Comparison of ENCODE assay signal across 8 cellular contexts in genomic region chr2:20224191-20224715, GRCh38. TPM values are rescaled to one million over a fixed set of nuclear protein-coding genes. Genes with fewer than 3 reads are reported as not detected.
DNase-seq lines count a peak whose midpoint lies in the region; ATAC-seq and TF ChIP-seq lines count a peak whose summit lies in the region.

No MANE protein-coding gene starts in this region.

- H3K9me3 Mint-ChIP-seq in activated naive CD4-positive, alpha-beta T cell treated with anti-CD3 and anti-CD28 coated beads for 36 hours: no peaks in the 10 kb centered on the region

- H3K36me3 ChIP-seq in liver (ENCODE audit: control insufficient read depth in 4 of 4, insufficient read depth in 3 of 4, low read depth in 1 of 4, low read length in 3 of 4) (no peaks in the 10 kb centered on the region), aorta (ENCODE audit: control insufficient read depth in 1 of 2, insufficient read depth in 2 of 2, low read length in 1 of 2) (no peaks in the 10 kb centered on the region)

- H3K4me1 ChIP-seq in liver (ENCODE audit: control insufficient read depth in 4 of 4, insufficient read depth in 4 of 4, low read length in 3 of 4) (peaks cover 7 to 48% (median 38%) of the 10 kb centered on the region in 4 donors), aorta (ENCODE audit: control insufficient read depth in 1 of 2, insufficient read depth in 2 of 2, low read length in 2 of 2) (no peaks in the 10 kb centered on the region)

- intact Hi-C loops in aorta (cut with DNase I): loop anchor here (5.0 kb wide), 1 partner anchor 87 kb away; no protein-coding TSS in a partner anchor
- intact Hi-C loops in activated naive CD4-positive, alpha-beta T cell treated with anti-CD3 and anti-CD28 coated beads for 36 hours (cut with micrococcal nuclease): loop anchor here (2.0 to 10.0 kb wide), 2 partner anchors 121 to 209 kb away; partner anchors contain the start of gene MATN3

- H3K27ac ChIP-seq in liver (ENCODE audit: low read depth in 1 of 2, low read length in 2 of 2): peak overlapping the region; percentile 94 to 98
- no peak overlapping the region for H3K27ac ChIP-seq in aorta (ENCODE audit: low read depth in 1 of 2, low read length in 2 of 2)

- no peak overlapping the region for H3K27ac Mint-ChIP-seq in activated naive CD4-positive, alpha-beta T cell treated with anti-CD3 and anti-CD28 coated beads for 36 hours

- in situ Hi-C loops in astrocyte of the cerebellum (cut with HindIII; ENCODE audit: low sequenced_read_pairs): no loop called here

- under 1% methylated on average over 67 of the region's 67 CpGs for WGBS in liver
- WGBS in aorta, 2 donors: 1% methylated on average over 43 to 67 of the region's 67 CpGs

- H3K36me3 Mint-ChIP-seq in activated naive CD4-positive, alpha-beta T cell treated with anti-CD3 and anti-CD28 coated beads for 36 hours (ENCODE audit: low read depth): no peaks in the 10 kb centered on the region

- H3K4me3 Mint-ChIP-seq in activated naive CD4-positive, alpha-beta T cell treated with anti-CD3 and anti-CD28 coated beads for 36 hours: no peak overlapping the region

- DNase-seq in astrocyte of the cerebellum (ENCODE audit: low read depth) (no peak), aorta (no peak), A172 (ENCODE audit: low spot score) (no peak)
- no peak for DNase-seq in stimulated activated naive CD4-positive, alpha-beta T cell (lab: John Stamatoyannopoulos, UW)
- DNase-seq in activated naive CD4-positive, alpha-beta T cell treated with anti-CD3 and anti-CD28 coated beads for 36 hours: no peak

- H3K27me3 ChIP-seq in liver (ENCODE audit: control insufficient read depth in 4 of 4, insufficient read depth in 4 of 4, low read length in 3 of 4) (no peaks in the 10 kb centered on the region), aorta (ENCODE audit: control insufficient read depth in 1 of 2, insufficient read depth in 2 of 2, low read length in 1 of 2) (no peaks in the 10 kb centered on the region)

- no peak for TF ChIP-seq RAD21 in liver (IDR thresholded peaks at IDR 0.05)

- H3K4me3 ChIP-seq in astrocyte of the cerebellum (ENCODE audit: low read depth, low read length) (peak overlapping the region; percentile 53), liver (ENCODE audit: low read depth in 1 of 3, low read length in 3 of 3) (peak overlapping the region; percentile 78 to 92 (median 83)), aorta (ENCODE audit: low read length in 2 of 2) (peak overlapping the region; percentile 51 to 59)

- H3K9ac ChIP-seq in liver (ENCODE audit: low read depth in 1 of 2, low read length in 2 of 2): peak overlapping the region; percentile 13 to 96

- H3K27me3 Mint-ChIP-seq in activated naive CD4-positive, alpha-beta T cell treated with anti-CD3 and anti-CD28 coated beads for 36 hours (ENCODE audit: low read depth): peaks cover 44% of the 10 kb centered on the region

- CTCF ChIA-PET in activated naive CD4-positive, alpha-beta T cell treated with anti-CD3 and anti-CD28 coated beads for 36 hours (lab: Charles Lee): interaction anchor here (0.9 to 1.5 kb wide), 2 partner anchors 20 to 209 kb away, joined by 3 read pairs; no protein-coding TSS in a partner anchor

- ATAC-seq in GM18498 (IDR thresholded peaks at IDR 0.05; ENCODE audit: unreplicated experiment) (peak; percentile 41), HG02938 (IDR thresholded peaks at IDR 0.05; ENCODE audit: unreplicated experiment) (peak; percentile 20), aorta (ENCODE audit: low FRiP score) (no peak)

- H3K4me1 Mint-ChIP-seq in activated naive CD4-positive, alpha-beta T cell treated with anti-CD3 and anti-CD28 coated beads for 36 hours (ENCODE audit: low read depth): peaks cover 6% of the 10 kb centered on the region

- TF ChIP-seq CTCF in astrocyte of the cerebellum (IDR thresholded peaks at IDR 0.05; ENCODE audit: low read depth, low read length, missing control alignments) (no peak), liver (IDR thresholded peaks at IDR 0.05; ENCODE audit: low read depth, low read length, missing input control) (no peak)

- H3K9me3 ChIP-seq in liver (ENCODE audit: control insufficient read depth in 4 of 4, low read length in 3 of 4) (no peaks in the 10 kb centered on the region), aorta (ENCODE audit: control insufficient read depth, low read length) (no peaks in the 10 kb centered on the region)

TF ChIP-seq in liver, 16 proteins besides CTCF, POLR2A, EP300 and RAD21:
- TF ChIP-seq HNF4G (IDR thresholded peaks at IDR 0.05) (no peak), RXRA (IDR thresholded peaks at IDR 0.05) (no peak), MAX (IDR thresholded peaks at IDR 0.05) (no peak), HNF4A (conservative IDR thresholded peaks at IDR 0.05) (no peak), ATF3 (IDR thresholded peaks at IDR 0.05) (no peak), NR2F2 (IDR thresholded peaks at IDR 0.05) (no peak), FOXA1 (IDR thresholded peaks at IDR 0.05) (no peak), TAF1 (conservative IDR thresholded peaks at IDR 0.05) (no peak), REST (IDR thresholded peaks at IDR 0.05) (no peak), SP1 (IDR thresholded peaks at IDR 0.05) (no peak), GABPA (IDR thresholded peaks at IDR 0.05 in 1 of 2, conservative IDR thresholded peaks at IDR 0.05 in 1 of 2) (no peak), YY1 (IDR thresholded peaks at IDR 0.05) (no peak), JUND (IDR thresholded peaks at IDR 0.05) (no peak), ZBTB33 (IDR thresholded peaks at IDR 0.05) (no peak)

RNA-seq across cellular contexts. Expression of gene SDC1, which starts 0.7 kb away (rescaled TPM):
- 100 to 1,000 TPM in 1 of 2 donors, 10 to 100 TPM in 1; 99.6 to 269 TPM for total RNA-seq in liver
- polyA plus RNA-seq in liver: 100 to 1,000 TPM; 124 to 363 TPM
- total RNA-seq in aorta: 1 to 10 TPM in 1 of 2 donors, under 1 TPM in 1; 0.66 to 1.4 TPM
- 1 to 10 TPM; 1.5 to 5.4 TPM for polyA plus RNA-seq in aorta
- total RNA-seq in A172 (2014; rRNA removed; shearing (Covaris generic)): 241 and 257 TPM in 2 replicates
- under 1 TPM; 0.67 TPM for total RNA-seq in activated naive CD4-positive, alpha-beta T cell treated with anti-CD3 and anti-CD28 coated beads for 36 hours

Comparison
In these comparisons a context has a peak if more than half of its experiments do, and no peak if none do; other contexts are left out.
1. H3K27ac ChIP-seq: peak in liver (2 of 2); none in aorta (0 of 2).
2. RNA of gene SDC1, which starts 0.7 kb away (total RNA-seq): 99.6 to 269 TPM in liver and 241 to 257 TPM in A172; 0.66 to 1.4 TPM in aorta and 0.67 TPM in activated naive CD4-positive, alpha-beta T cell treated with anti-CD3 and anti-CD28 coated beads for 36 hours; every median in the first group is over 10 times any median in the second.
3. Peak in every context shown above with its lines, with median percentiles within 50 percentile points of each other: H3K4me3 ChIP-seq.